Comparison of ENCODE assay signal across 9 cellular contexts in genomic region chr7:100176096-100176835, GRCh38. TPM values are rescaled to one million over a fixed set of nuclear protein-coding genes. Genes with fewer than 3 reads are reported as not detected.
DNase-seq lines count a peak whose midpoint lies in the region; ATAC-seq and TF ChIP-seq lines count a peak whose summit lies in the region.
"Had no signal": no experiment of that assay in that cellular context is flagged by ENCODE, and none has a peak within 500 bp of the region (broad histone marks: within the 10 kb centered on the region; RNA-seq: fewer than 3 reads in every experiment).

No MANE protein-coding gene starts in this region.

- TF ChIP-seq CTCF in RWPE2 (IDR thresholded peaks at IDR 0.05; ENCODE audit: poor library complexity, severe bottlenecking) (no peak), fibroblast of lung (conservative IDR thresholded peaks at IDR 0.05 in 1 of 2, IDR thresholded peaks at IDR 0.05 in 1 of 2; ENCODE audit: low read depth in 1 of 2, low read length in 2 of 2) (no peak)

- no peaks in the 10 kb centered on the region for H3K27me3 ChIP-seq in RWPE2 (ENCODE audit: insufficient read depth, poor library complexity, severe bottlenecking)
- H3K27me3 ChIP-seq in fibroblast of lung (ENCODE audit: control insufficient read depth, insufficient read depth, low read length), result no peaks in the 10 kb centered on the region
- H3K27me3 ChIP-seq in skeletal muscle satellite cell (ENCODE audit: control insufficient read depth, insufficient read depth, low read length), result peaks cover 2% of the 10 kb centered on the region

- H3K9me3 Mint-ChIP-seq in T-helper 2 cell treated with Interferon-gamma antibody and Interleukin-4, amounts not matched to agents 5 μg/mL and 100 μg/mL, for 36 hours, result peaks cover 4% of the 10 kb centered on the region

- H3K9ac ChIP-seq in fibroblast of lung (ENCODE audit: insufficient read depth, low read length) (no peak overlapping the region), skeletal muscle satellite cell (ENCODE audit: low read depth, low read length) (peak overlapping the region; percentile 85)

- H4K20me1 ChIP-seq in fibroblast of lung (ENCODE audit: control insufficient read depth, extremely low read depth, insufficient read depth, low read length), result no peaks in the 10 kb centered on the region

- H3K4me1 ChIP-seq in RWPE2 (ENCODE audit: insufficient read depth, poor library complexity, severe bottlenecking), result peaks cover 4% of the 10 kb centered on the region
- H3K4me1 ChIP-seq in fibroblast of lung (ENCODE audit: control insufficient read depth, extremely low read depth, insufficient read depth, low read length), result no peaks in the 10 kb centered on the region
- H3K4me1 ChIP-seq in skeletal muscle satellite cell (ENCODE audit: control insufficient read depth, insufficient read depth, low read length), result peaks cover 6% of the 10 kb centered on the region

- peaks cover 27% of the 10 kb centered on the region for H3K4me1 Mint-ChIP-seq in T-helper 2 cell treated with Interferon-gamma antibody and Interleukin-4, amounts not matched to agents 5 μg/mL and 100 μg/mL, for 36 hours (ENCODE audit: low read depth)

- H3K79me2 ChIP-seq in fibroblast of lung (ENCODE audit: control insufficient read depth, insufficient read depth, low read length), result no peaks in the 10 kb centered on the region

- H3K36me3 ChIP-seq in RWPE2 (ENCODE audit: low read depth), result no peaks in the 10 kb centered on the region
- H3K36me3 ChIP-seq in fibroblast of lung (ENCODE audit: control insufficient read depth, insufficient read depth, low read length), result no peaks in the 10 kb centered on the region
- H3K36me3 ChIP-seq in skeletal muscle satellite cell (ENCODE audit: insufficient read depth, low read length), result peaks cover 3% of the 10 kb centered on the region

- no peak for ATAC-seq in RWPE2 (ENCODE audit: low read depth)
- no peak for ATAC-seq in GM21390 (IDR thresholded peaks at IDR 0.05; ENCODE audit: unreplicated experiment)
- ATAC-seq in GM21825 (IDR thresholded peaks at IDR 0.05; ENCODE audit: unreplicated experiment), result no peak

- H3K9me3 ChIP-seq in RWPE2 (ENCODE audit: severe bottlenecking) (no peaks in the 10 kb centered on the region), fibroblast of lung (ENCODE audit: control insufficient read depth, insufficient read depth, low read depth, low read length) (no peaks in the 10 kb centered on the region), skeletal muscle satellite cell (replicated peaks; ENCODE audit: low read length) (no peaks in the 10 kb centered on the region)

- H3K4me3 ChIP-seq in RWPE2 (ENCODE audit: severe bottlenecking) (peak overlapping the region; percentile 47), fibroblast of lung (replicated peaks in 1 of 4; ENCODE audit: control extremely low read depth in 1 of 4, insufficient read depth in 1 of 4, low read depth in 3 of 4, low read length in 4 of 4) (peak overlapping the region; percentile 30 to 77 (median 72)), skeletal muscle satellite cell (ENCODE audit: low read length) (peak overlapping the region; percentile 83)

- peaks cover 10% of the 10 kb centered on the region for H3K36me3 Mint-ChIP-seq in T-helper 2 cell treated with Interferon-gamma antibody and Interleukin-4, amounts not matched to agents 5 μg/mL and 100 μg/mL, for 36 hours (ENCODE audit: low read depth)

- no peak overlapping the region for H3K27ac Mint-ChIP-seq in T-helper 2 cell treated with Interferon-gamma antibody and Interleukin-4, amounts not matched to agents 5 μg/mL and 100 μg/mL, for 36 hours

- no peak overlapping the region for H2AFZ ChIP-seq in fibroblast of lung (ENCODE audit: low read length)

- DNase-seq in T-helper 2 cell treated with Interferon-gamma antibody and Interleukin-4, amounts not matched to agents 5 μg/mL and 100 μg/mL, for 36 hours (ENCODE audit: low spot score), result no peak
- no peak for DNase-seq in T-helper 2 cell
- no peak for DNase-seq in RWPE2 (ENCODE audit: low spot score)
- DNase-seq in fibroblast of lung (ENCODE audit: low read depth in 2 of 2), result no peak
- no peak for DNase-seq in NCI-H2196 treated with DMSO at 0.1 percent for 48 hours (lab: John Stamatoyannopoulos, UW; ENCODE audit: unreplicated experiment)
- DNase-seq: AML-193 had no signal

- H3K4me2 ChIP-seq in fibroblast of lung (ENCODE audit: extremely low read depth, insufficient read depth, low read length) (peak overlapping the region; percentile 74), skeletal muscle satellite cell (ENCODE audit: low read length) (peak overlapping the region; percentile 94)

- H3K27ac ChIP-seq in RWPE2 (ENCODE audit: poor library complexity, severe bottlenecking) (no peak overlapping the region), fibroblast of lung (ENCODE audit: insufficient read depth, low read length) (no peak overlapping the region)

- H3K4me3 Mint-ChIP-seq in T-helper 2 cell treated with Interferon-gamma antibody and Interleukin-4, amounts not matched to agents 5 μg/mL and 100 μg/mL, for 36 hours, result peak overlapping the region; percentile 83

- peaks cover 2% of the 10 kb centered on the region for H3K27me3 Mint-ChIP-seq in T-helper 2 cell treated with Interferon-gamma antibody and Interleukin-4, amounts not matched to agents 5 μg/mL and 100 μg/mL, for 36 hours (ENCODE audit: low read depth)

RNA-seq across cellular contexts. Expression of gene GPC2, which starts 0.9 kb away (rescaled TPM):
- 1.8 and 2.3 TPM in 2 replicates for total RNA-seq in fibroblast of lung
- 0.35 and 0.60 TPM in 2 replicates for polyA plus RNA-seq in fibroblast of lung
- polyA plus RNA-seq in fibroblast of lung (2012), result 0.92 and 1.7 TPM in 2 replicates
- 0.96 and 1.0 TPM in 2 replicates for polyA minus RNA-seq in fibroblast of lung (ENCODE audit: low replicate concordance)
- total RNA-seq in skeletal muscle satellite cell (2012; rRNA removed), result 3.1 TPM in 1 of 2 replicates, not detected in the other

RNA-seq across cellular contexts. Expression of gene STAG3, which starts 1.5 kb away (rescaled TPM):
- 0.50 and 0.77 TPM in 2 replicates for total RNA-seq in fibroblast of lung
- polyA plus RNA-seq in fibroblast of lung, result 0.27 and 0.34 TPM in 2 replicates
- polyA plus RNA-seq in fibroblast of lung (2012), result 1.2 and 1.6 TPM in 2 replicates
- 7.2 TPM in 1 of 2 replicates, not detected in the other for polyA minus RNA-seq in fibroblast of lung (ENCODE audit: low replicate concordance)
- 0.76 and 2.0 TPM in 2 replicates for total RNA-seq in skeletal muscle satellite cell (2012; rRNA removed)

RNA-seq across cellular contexts. Expression of gene GAL3ST4, which starts 7.8 kb away (rescaled TPM):
- 3.9 and 7.1 TPM in 2 replicates for total RNA-seq in fibroblast of lung
- 10.3 and 14.6 TPM in 2 replicates for polyA plus RNA-seq in fibroblast of lung
- 11.8 and 13.9 TPM in 2 replicates for polyA plus RNA-seq in fibroblast of lung (2012)
- 18.1 and 29.0 TPM in 2 replicates for polyA minus RNA-seq in fibroblast of lung (ENCODE audit: low replicate concordance)
- total RNA-seq in skeletal muscle satellite cell (2012; rRNA removed), result 0.44 and 0.76 TPM in 2 replicates

RNA-seq across cellular contexts. Expression of gene TRAPPC14, which starts 17.7 kb away (rescaled TPM):
- 5.6 and 5.9 TPM in 2 replicates for total RNA-seq in fibroblast of lung
- polyA plus RNA-seq in fibroblast of lung, result 1.9 and 2.4 TPM in 2 replicates
- 8.7 and 14.1 TPM in 2 replicates for polyA plus RNA-seq in fibroblast of lung (2012)
- polyA minus RNA-seq in fibroblast of lung (ENCODE audit: low replicate concordance), result 18.5 and 29.7 TPM in 2 replicates
- 6.8 and 8.5 TPM in 2 replicates for total RNA-seq in skeletal muscle satellite cell (2012; rRNA removed)

RNA-seq across cellular contexts. Expression of gene LAMTOR4, which starts 27.5 kb away (rescaled TPM):
- total RNA-seq in fibroblast of lung, result 95.0 and 110 TPM in 2 replicates
- polyA plus RNA-seq in fibroblast of lung, result 116 and 165 TPM in 2 replicates
- 160 and 232 TPM in 2 replicates for polyA plus RNA-seq in fibroblast of lung (2012)
- polyA minus RNA-seq in fibroblast of lung (ENCODE audit: low replicate concordance), result 35.4 and 93.5 TPM in 2 replicates
- total RNA-seq in skeletal muscle satellite cell (2012; rRNA removed), result 91.0 and 95.5 TPM in 2 replicates
